ENCODE assay signal across 16 cellular contexts in genomic region chr14:68449565-68450295, GRCh38.
DNase-seq lines count a peak whose midpoint lies in the region; ATAC-seq and TF ChIP-seq lines count a peak whose summit lies in the region.
"Had no signal": no experiment of that assay in that cellular context is flagged by ENCODE, and none has a peak within 500 bp of the region (broad histone marks: within the 10 kb centered on the region; RNA-seq: fewer than 3 reads in every experiment).

No MANE protein-coding gene starts in this region.

- TF ChIP-seq POLR2A in gastroesophageal sphincter (IDR thresholded peaks at IDR 0.05) (no peak), lower leg skin (IDR thresholded peaks at IDR 0.05) (no peak), thyroid gland (IDR thresholded peaks at IDR 0.05) (no peak)

- no peaks in the 10 kb centered on the region for H4K20me1 ChIP-seq in BLaER1

- peak; percentile 83 for DNase-seq in NCI-H2171 treated with DMSO at 0.1 percent for 48 hours (lab: John Stamatoyannopoulos, UW)
- no peak for DNase-seq in progenitor cell of endocrine pancreas (ENCODE audit: low spot score, unreplicated experiment)
- no peak for DNase-seq in GDM1 (lab: John Stamatoyannopoulos, UW)
- no peak for DNase-seq in lower leg skin (ENCODE audit: low spot score in 2 of 2)
- no peak for DNase-seq in thyroid gland
- no peak for DNase-seq in NCI-H226
- DNase-seq: activated CD4-positive, CD25-positive, alpha-beta regulatory T cell treated with anti-CD3 and anti-CD28 coated beads, Interleukin-2, amount 50 U/mL, for 72 hours; brain microvascular endothelial cell; hippocampal formation; MV-4-11; upper lobe of left lung had no signal

- H3K9me3 ChIP-seq in BLaER1 (peaks cover 7% of the 10 kb centered on the region), gastroesophageal sphincter (peaks cover 0 to 5% (median 1%) of the 10 kb centered on the region in 3 donors), thyroid gland (no peaks in the 10 kb centered on the region)

- H3K27ac Mint-ChIP-seq in progenitor cell of endocrine pancreas = peak overlapping the region; percentile 21
- H3K27ac Mint-ChIP-seq: memory B cell had no signal

- no peaks in the 10 kb centered on the region for H3K27me3 ChIP-seq in BLaER1
- H3K27me3 ChIP-seq in gastroesophageal sphincter = no peaks in the 10 kb centered on the region
- no peaks in the 10 kb centered on the region for H3K27me3 ChIP-seq in thyroid gland
- H3K27me3 ChIP-seq: brain microvascular endothelial cell, right atrium auricular region, upper lobe of left lung had no signal

- H3K27ac ChIP-seq in BLaER1 (peak overlapping the region; percentile 88), gastroesophageal sphincter (peak overlapping the region in 3 of 4 donors; percentile 22 to 74 (median 74)), thyroid gland (no peak overlapping the region)
- H3K27ac ChIP-seq: brain microvascular endothelial cell, upper lobe of left lung had no signal

- peaks cover 13% of the 10 kb centered on the region for H3K4me1 Mint-ChIP-seq in progenitor cell of endocrine pancreas (ENCODE audit: low read depth)

- TF ChIP-seq CTCF in gastroesophageal sphincter (IDR thresholded peaks at IDR 0.05) (no peak), progenitor cell of endocrine pancreas (IDR thresholded peaks at IDR 0.05; ENCODE audit: unreplicated experiment) (no peak), lower leg skin (IDR thresholded peaks at IDR 0.05) (no peak), thyroid gland (IDR thresholded peaks at IDR 0.05) (no peak)

- WGBS in gastroesophageal sphincter (ENCODE audit: low coverage in 1 of 2), 2 donors = 44 to 73% methylated on average over 3 to 5 of the region's 5 CpGs
- WGBS in lower leg skin, 2 donors = 55 to 63% methylated on average over 5 of the region's 5 CpGs
- 82 to 89% methylated on average over 5 of the region's 5 CpGs for WGBS in thyroid gland, 2 donors

- no peak for ATAC-seq in gastroesophageal sphincter
- ATAC-seq: SK-N-SH treated with all-trans-retinoic acid at 6 μM for 48 hours had no signal

- no peak overlapping the region for H3K4me3 Mint-ChIP-seq in progenitor cell of endocrine pancreas (ENCODE audit: low read depth)
- H3K4me3 Mint-ChIP-seq: memory B cell had no signal

- H3K36me3 ChIP-seq in BLaER1 (0 out of 2 replicates have a peak, but pooled peaks cover under 1% of the 10 kb centered on the region), gastroesophageal sphincter (no peaks in the 10 kb centered on the region), thyroid gland (no peaks in the 10 kb centered on the region)
- H3K36me3 ChIP-seq: brain microvascular endothelial cell, right atrium auricular region, upper lobe of left lung had no signal

- peak overlapping the region; percentile 90 for H3K4me2 ChIP-seq in BLaER1

- no peaks in the 10 kb centered on the region for H3K27me3 Mint-ChIP-seq in progenitor cell of endocrine pancreas
- H3K27me3 Mint-ChIP-seq: memory B cell had no signal

- H3K4me1 ChIP-seq in BLaER1 (peaks cover 92% of the 10 kb centered on the region), gastroesophageal sphincter (peaks cover 10 to 60% (median 12%) of the 10 kb centered on the region in 3 donors), thyroid gland (peaks cover 0 to 13% of the 10 kb centered on the region in 2 donors)

- peaks cover 3% of the 10 kb centered on the region for H3K9me3 Mint-ChIP-seq in progenitor cell of endocrine pancreas (ENCODE audit: low read depth)

- H3K4me3 ChIP-seq in BLaER1 (peak overlapping the region; percentile 23; the same call in 1 of the 2 replicates), gastroesophageal sphincter (no peak overlapping the region), lower leg skin (ENCODE audit: low read depth, poor library complexity, severe bottlenecking) (no peak overlapping the region), thyroid gland (replicated peaks in 1 of 3) (no peak overlapping the region)
- H3K4me3 ChIP-seq: right atrium auricular region, upper lobe of left lung had no signal

- peak overlapping the region; percentile 72 for H3K9ac ChIP-seq in BLaER1

- TF ChIP-seq EP300 in gastroesophageal sphincter (IDR thresholded peaks at IDR 0.05) = no peak

- intact Hi-C loops in lower leg skin (cut with DNase I; ENCODE audit: low total_unique reads) (loop anchor here (10.0 kb wide), 1 partner anchor 335 kb away; no protein-coding TSS in a partner anchor), thyroid gland (cut with DNase I) (no loop called here)

- H3K36me3 Mint-ChIP-seq in progenitor cell of endocrine pancreas (ENCODE audit: insufficient read depth) = peaks cover 2% of the 10 kb centered on the region

Comparison
In these comparisons a context has a peak if more than half of its experiments do, and no peak if none do; other contexts are left out.
1. H3K27ac ChIP-seq: peak in BLaER1 (single experiment) and gastroesophageal sphincter (3 of 4); none in thyroid gland (0 of 3).